In genomic region chr16:7211781-7212180, GRCh38 we compare ENCODE assay signal across 25 cellular contexts.
"Had no signal": no experiment of that assay in that cellular context is flagged by ENCODE, and none has a peak within 500 bp of the region (broad histone marks: within the 10 kb centered on the region; RNA-seq: fewer than 3 reads in every experiment).

No MANE protein-coding gene starts in this region.

- H3K27ac Mint-ChIP-seq: natural killer cell; nephron; stimulated activated effector memory CD8-positive, alpha-beta T cell treated with anti-CD3 and anti-CD28 coated beads, Interleukin-12 subunit alpha, Interleukin-12 subunit beta, amount 100 ng/mL, for 72 hours; stimulated activated naive B cell treated with anti-CD40 and anti-IgM and Interleukin-4, amounts not matched to agents 10 μg/mL and 1 μg/mL and 100 μg/mL, for 72 hours; stimulated activated naive CD8-positive, alpha-beta T cell treated with anti-CD3 and anti-CD28 coated beads, Interleukin-15, Interleukin-2, amounts not matched to agents 100 ng/mL and 50 ng/mL, for 24 hours had no signal

- H3K36me3 ChIP-seq: neutrophil, pancreas, prostate gland, right lobe of liver, sigmoid colon, stomach, thoracic aorta, thyroid gland, tibial nerve, upper lobe of left lung, vagina had no signal

- H3K27me3 Mint-ChIP-seq: stimulated activated naive B cell treated with anti-CD40 and anti-IgM and Interleukin-4, amounts not matched to agents 10 μg/mL and 1 μg/mL and 100 μg/mL, for 72 hours; stimulated activated naive CD8-positive, alpha-beta T cell treated with anti-CD3 and anti-CD28 coated beads, Interleukin-15, Interleukin-2, amounts not matched to agents 100 ng/mL and 50 ng/mL, for 24 hours had no signal

- ATAC-seq: natural killer cell; pancreas; right cardiac atrium; right lobe of liver; stimulated activated effector memory CD8-positive, alpha-beta T cell treated with anti-CD3 and anti-CD28 coated beads, Interleukin-12 subunit alpha, Interleukin-12 subunit beta, amount 100 ng/mL, for 72 hours; stimulated activated naive B cell treated with anti-CD40 and anti-IgM and Interleukin-4, amounts not matched to agents 10 μg/mL and 1 μg/mL and 100 μg/mL, for 72 hours had no signal

- H3K27ac ChIP-seq: neutrophil, pancreas, prostate gland, right lobe of liver, sigmoid colon, stomach, thoracic aorta, thyroid gland, tibial nerve, upper lobe of left lung, vagina had no signal

- H3K9me3 Mint-ChIP-seq: nephron had no signal

- DNase-seq: natural killer cell; pancreas; right cardiac atrium; right lobe of liver; sigmoid colon; small intestine; stimulated activated CD4-positive, alpha-beta T cell treated with anti-CD3 and anti-CD28 coated beads, Interleukin-15, amount 100 ng/mL, for 24 hours; stimulated activated CD4-positive, alpha-beta T cell treated with anti-CD3 and anti-CD28 coated beads, Interleukin-2, amount 100 ng/mL, for 24 hours; stimulated activated CD4-positive, alpha-beta T cell treated with anti-CD3 and anti-CD28 coated beads, Interleukin-2, amount 100 ng/mL, for 48 hours; stimulated activated CD4-positive, alpha-beta T cell treated with anti-CD3 and anti-CD28 coated beads, Interleukin-4, amount 100 ng/mL, for 24 hours; stimulated activated naive B cell treated with anti-CD40 and anti-IgM and Interleukin-4, amounts not matched to agents 10 μg/mL and 1 μg/mL and 100 μg/mL, for 72 hours; stimulated activated naive CD4-positive, alpha-beta T cell treated with Interleukin-2 at 50 U/mL for 16 hours; stomach; thyroid gland; trophoblast cell; upper lobe of left lung had no signal

- H3K36me3 Mint-ChIP-seq: natural killer cell; stimulated activated effector memory CD8-positive, alpha-beta T cell treated with anti-CD3 and anti-CD28 coated beads, Interleukin-12 subunit alpha, Interleukin-12 subunit beta, amount 100 ng/mL, for 72 hours; stimulated activated naive B cell treated with anti-CD40 and anti-IgM and Interleukin-4, amounts not matched to agents 10 μg/mL and 1 μg/mL and 100 μg/mL, for 72 hours had no signal

- H3K4me3 ChIP-seq: pancreas, prostate gland, right lobe of liver, sigmoid colon, stomach, thoracic aorta, thyroid gland, tibial nerve, upper lobe of left lung, vagina had no signal

- H3K4me1 Mint-ChIP-seq: natural killer cell; nephron; stimulated activated effector memory CD8-positive, alpha-beta T cell treated with anti-CD3 and anti-CD28 coated beads, Interleukin-12 subunit alpha, Interleukin-12 subunit beta, amount 100 ng/mL, for 72 hours; stimulated activated naive B cell treated with anti-CD40 and anti-IgM and Interleukin-4, amounts not matched to agents 10 μg/mL and 1 μg/mL and 100 μg/mL, for 72 hours had no signal

- H3K27me3 ChIP-seq: neutrophil, pancreas, right lobe of liver, sigmoid colon, stomach, thyroid gland, tibial nerve, upper lobe of left lung, vagina had no signal

- H3K4me1 ChIP-seq: pancreas, prostate gland, right lobe of liver, sigmoid colon, stomach, thyroid gland, tibial nerve, upper lobe of left lung, vagina had no signal

- H3K4me3 Mint-ChIP-seq: natural killer cell; nephron; neural crest cell; stimulated activated effector memory CD8-positive, alpha-beta T cell treated with anti-CD3 and anti-CD28 coated beads, Interleukin-12 subunit alpha, Interleukin-12 subunit beta, amount 100 ng/mL, for 72 hours; stimulated activated naive B cell treated with anti-CD40 and anti-IgM and Interleukin-4, amounts not matched to agents 10 μg/mL and 1 μg/mL and 100 μg/mL, for 72 hours; stimulated activated naive CD8-positive, alpha-beta T cell treated with anti-CD3 and anti-CD28 coated beads, Interleukin-15, Interleukin-2, amounts not matched to agents 100 ng/mL and 50 ng/mL, for 24 hours had no signal

- H3K9me3 ChIP-seq: neutrophil, pancreas, prostate gland, right lobe of liver, sigmoid colon, thoracic aorta, thyroid gland, tibial nerve, upper lobe of left lung, vagina had no signal
